In genomic region chr6:1310628-1311399, GRCh38 we compare ENCODE assay signal across 8 cellular contexts.
DNase-seq lines count a peak whose midpoint lies in the region; ATAC-seq lines count a peak whose summit lies in the region.

No MANE protein-coding gene starts in this region.

- H3K4me1 ChIP-seq in ACC112 (ENCODE audit: control insufficient read depth, insufficient read depth, low read length, unreplicated experiment) (no peaks in the 10 kb centered on the region), muscle layer of colon (ENCODE audit: insufficient read depth, low read length) (peaks cover 5% of the 10 kb centered on the region)

- H2AFZ ChIP-seq in ACC112 (ENCODE audit: low read length, unreplicated experiment) = peak overlapping the region; percentile 0

- no peaks in the 10 kb centered on the region for H3K79me2 ChIP-seq in ACC112 (ENCODE audit: control insufficient read depth, insufficient read depth, low read length, unreplicated experiment)

- H3K9me3 Mint-ChIP-seq in dendritic cell treated with granulocyte-macrophage colony-stimulating factor and Interleukin-4, amounts not matched to agents 40 ng/mL and 50 ng/mL, for 4 days = peaks cover 7% of the 10 kb centered on the region

- peak overlapping the region; percentile 92 for H3K4me3 Mint-ChIP-seq in dendritic cell treated with granulocyte-macrophage colony-stimulating factor and Interleukin-4, amounts not matched to agents 40 ng/mL and 50 ng/mL, for 4 days

- ATAC-seq in HG03045 (IDR thresholded peaks at IDR 0.05; ENCODE audit: unreplicated experiment) = no peak
- no peak for ATAC-seq in HG03342 (IDR thresholded peaks at IDR 0.05; ENCODE audit: unreplicated experiment)
- ATAC-seq in GM21360 (IDR thresholded peaks at IDR 0.05; ENCODE audit: unreplicated experiment) = no peak

- no peaks in the 10 kb centered on the region for H3K9me3 ChIP-seq in muscle layer of colon (ENCODE audit: low read length)

- H3K36me3 ChIP-seq in ACC112 (ENCODE audit: insufficient read depth, low read length) = no peaks in the 10 kb centered on the region
- no peaks in the 10 kb centered on the region for H3K36me3 ChIP-seq in muscle layer of colon (ENCODE audit: insufficient read depth, low read length)

- intact Hi-C loops in dendritic cell treated with granulocyte-macrophage colony-stimulating factor and Interleukin-4, amounts not matched to agents 40 ng/mL and 50 ng/mL, for 4 days (cut with micrococcal nuclease) = no loop called here

- peaks cover 74% of the 10 kb centered on the region for H3K27me3 Mint-ChIP-seq in dendritic cell treated with granulocyte-macrophage colony-stimulating factor and Interleukin-4, amounts not matched to agents 40 ng/mL and 50 ng/mL, for 4 days

- DNase-seq in HuH-7.5 (ENCODE audit: low spot score) (peak; percentile 49), cerebellar nuclear complex (lab: John Stamatoyannopoulos, UW) (no peak)

- H3K27me3 ChIP-seq in ACC112 (ENCODE audit: insufficient read depth, low read length) = peaks cover 81% of the 10 kb centered on the region
- H3K27me3 ChIP-seq in muscle layer of colon (ENCODE audit: control insufficient read depth in 1 of 2, insufficient read depth in 2 of 2, low read length in 2 of 2) = peaks cover 13 to 40% of the 10 kb centered on the region in 2 donors

- H3K27ac ChIP-seq in ACC112 (ENCODE audit: low read depth, low read length) (no peak overlapping the region), muscle layer of colon (ENCODE audit: low read depth, low read length) (no peak overlapping the region)

- H3K4me3 ChIP-seq in ACC112 (ENCODE audit: low read depth, low read length) (peak overlapping the region; percentile 73), muscle layer of colon (ENCODE audit: low read depth in 1 of 2, low read length in 2 of 2) (peak overlapping the region; percentile 27 to 36)

- H3K9ac ChIP-seq in muscle layer of colon (ENCODE audit: low read length) = no peak overlapping the region

- peak overlapping the region; percentile 79 for H3K27ac Mint-ChIP-seq in dendritic cell treated with granulocyte-macrophage colony-stimulating factor and Interleukin-4, amounts not matched to agents 40 ng/mL and 50 ng/mL, for 4 days

- H3K4me1 Mint-ChIP-seq in dendritic cell treated with granulocyte-macrophage colony-stimulating factor and Interleukin-4, amounts not matched to agents 40 ng/mL and 50 ng/mL, for 4 days (ENCODE audit: low read depth) = peaks cover 37% of the 10 kb centered on the region

- peaks cover 23% of the 10 kb centered on the region for H3K36me3 Mint-ChIP-seq in dendritic cell treated with granulocyte-macrophage colony-stimulating factor and Interleukin-4, amounts not matched to agents 40 ng/mL and 50 ng/mL, for 4 days (ENCODE audit: low read depth)
